26 cellular contexts compared by ENCODE assay signal in genomic region chr11:94759522-94759921, GRCh38. TPM values are rescaled to one million over a fixed set of nuclear protein-coding genes. Genes with fewer than 3 reads are reported as not detected.
DNase-seq lines count a peak whose midpoint lies in the region; ATAC-seq, FAIRE-seq and TF ChIP-seq lines count a peak whose summit lies in the region.
"Had no signal": no experiment of that assay in that cellular context is flagged by ENCODE, and none has a peak within 500 bp of the region (broad histone marks: within the 10 kb centered on the region; RNA-seq: fewer than 3 reads in every experiment).

No MANE protein-coding gene starts in this region.

- peak; percentile 13 for DNase-seq in NCI-H2171 treated with DMSO at 0.1 percent for 48 hours (lab: John Stamatoyannopoulos, UW)
- DNase-seq in NCI-H2171 (lab: John Stamatoyannopoulos, UW) = no peak
- DNase-seq in SK-N-SH = peak; percentile 54
- no peak for DNase-seq in K562 (ENCODE audit: extremely low read depth in 1 of 4, low spot score in 3 of 4)
- no peak for DNase-seq in activated CD4-positive, alpha-beta T cell treated with anti-CD3 and anti-CD28 coated beads for 4 hours
- no peak for DNase-seq in tibial nerve (ENCODE audit: low spot score in 2 of 2)
- DNase-seq: 8988T; ACHN; BE2C; C1 segment of cervical spinal cord; CD4-positive, alpha-beta memory T cell; CD4-positive, CD25-positive, alpha-beta regulatory T cell; CD8-positive, alpha-beta memory T cell; COR-L47; DMS153; DMS53; DMS79; DND-41; EL; GDM1 had no signal

- H3F3A ChIP-seq in SK-N-SH (replicated peaks; ENCODE audit: insufficient read depth) = no peaks in the 10 kb centered on the region

- ATAC-seq in K562 = no peak
- no peak for ATAC-seq in HG03039 (IDR thresholded peaks at IDR 0.05; ENCODE audit: unreplicated experiment)
- ATAC-seq: GM12878 had no signal

- no peaks in the 10 kb centered on the region for H3K79me2 ChIP-seq in SK-N-SH (ENCODE audit: insufficient read depth)
- H3K79me2 ChIP-seq in K562 (ENCODE audit: control insufficient read depth, insufficient read depth, low read length) = no peaks in the 10 kb centered on the region

- no peak overlapping the region for H2AFZ ChIP-seq in SK-N-SH (ENCODE audit: low read depth)
- H2AFZ ChIP-seq in K562 (ENCODE audit: low read depth, low read length) = no peak overlapping the region

- CTCF ChIA-PET in SK-N-SH (lab: Yijun Ruan, JAX) = interaction anchor here (0.7 to 1.5 kb wide), 4 partner anchors 15 to 330 kb away, joined by 3 to 6 read pairs (median 3); no protein-coding TSS in a partner anchor
- CTCF ChIA-PET in K562 (lab: Yijun Ruan, JAX; ENCODE audit: low intra/inter-chr PET ratio) = no interaction called here

- TF ChIP-seq EP300 in SK-N-SH (IDR thresholded peaks at IDR 0.05; ENCODE audit: borderline replicate concordance in 1 of 2, low read depth in 1 of 2, low read length in 1 of 2) (peak in 1 of 2 experiments; percentile 41; a peak in 1 of 4 replicates), K562 (IDR thresholded peaks at IDR 0.05; ENCODE audit: low read length) (no peak), tibial nerve (IDR thresholded peaks at IDR 0.05) (no peak)

- no peaks in the 10 kb centered on the region for H3K9me2 ChIP-seq in SK-N-SH

- no peaks in the 10 kb centered on the region for H3K27me3 ChIP-seq in SK-N-SH (ENCODE audit: insufficient read depth)
- no peaks in the 10 kb centered on the region for H3K27me3 ChIP-seq in K562 (ENCODE audit: control insufficient read depth in 2 of 2, insufficient read depth in 2 of 2, low read length in 2 of 2)
- no peaks in the 10 kb centered on the region for H3K27me3 ChIP-seq in tibial nerve
- H3K27me3 ChIP-seq: BE2C, BLaER1 had no signal

- POLR2A ChIA-PET in SK-N-SH (lab: Yijun Ruan, JAX) = interaction anchor here (0.6 to 0.8 kb wide), 3 partner anchors 8 to 29 kb away, joined by 3 to 4 read pairs (median 4); partner anchors contain the start of gene AMOTL1
- POLR2A ChIA-PET in K562 (lab: Yijun Ruan, JAX) = interaction anchor here (0.7 to 1.1 kb wide), 3 partner anchors 11 to 185 kb away, joined by 3 to 6 read pairs (median 4); no protein-coding TSS in a partner anchor

- H3K4me3 ChIP-seq in SK-N-SH (ENCODE audit: low read depth in 2 of 2, low read length in 1 of 2) = no peak overlapping the region
- no peak overlapping the region for H3K4me3 ChIP-seq in K562
- H3K4me3 ChIP-seq in tibial nerve = no peak overlapping the region
- H3K4me3 ChIP-seq: BLaER1, GM12878 had no signal

- no peaks in the 10 kb centered on the region for H4K20me1 ChIP-seq in SK-N-SH (ENCODE audit: insufficient read depth)
- H4K20me1 ChIP-seq in K562 (replicated peaks; ENCODE audit: control insufficient read depth, insufficient read depth, low read length) = no peaks in the 10 kb centered on the region
- H4K20me1 ChIP-seq: BLaER1 had no signal

- TF ChIP-seq CTCF in SK-N-SH (IDR thresholded peaks at IDR 0.05) = no peak
- TF ChIP-seq CTCF in K562 (IDR thresholded peaks at IDR 0.05 in 2 of 3, conservative IDR thresholded peaks at IDR 0.05 in 1 of 3; ENCODE audit: insufficient read depth in 2 of 3, low read depth in 1 of 3, low read length in 3 of 3) = no peak
- no peak for TF ChIP-seq CTCF in tibial nerve (IDR thresholded peaks at IDR 0.05)

- H3K27ac ChIP-seq in SK-N-SH (ENCODE audit: low read depth in 2 of 2, low read length in 1 of 2) = no peak overlapping the region
- no peak overlapping the region for H3K27ac ChIP-seq in K562 (ENCODE audit: extremely low read depth, low read depth, low read length)
- H3K27ac ChIP-seq in tibial nerve = no peak overlapping the region
- H3K27ac ChIP-seq: BLaER1 had no signal

- intact Hi-C loops in K562 (cut with micrococcal nuclease) = no loop called here

- no peaks in the 10 kb centered on the region for H3K36me3 ChIP-seq in SK-N-SH (replicated peaks in 1 of 2; ENCODE audit: control insufficient read depth in 1 of 2, insufficient read depth in 2 of 2, low read length in 1 of 2)
- no peaks in the 10 kb centered on the region for H3K36me3 ChIP-seq in K562 (ENCODE audit: control insufficient read depth, insufficient read depth, low read length)
- H3K36me3 ChIP-seq in tibial nerve = no peaks in the 10 kb centered on the region
- H3K36me3 ChIP-seq: BE2C, BLaER1 had no signal

- WGBS in SK-N-SH (ENCODE audit: low lambda C conversion rate) = 89% methylated on average over 2 of the region's 2 CpGs
- 65% methylated on average over 2 of the region's 2 CpGs for WGBS in K562 (ENCODE audit: insufficient coverage, low coverage, missing lambda C conversion rate)
- 96 to 97% methylated on average over 2 of the region's 2 CpGs for WGBS in tibial nerve, 2 donors

- H3K4me1 ChIP-seq in SK-N-SH (ENCODE audit: control insufficient read depth in 1 of 2, insufficient read depth in 2 of 2, low read depth in 1 of 2, low read length in 1 of 2) = no peaks in the 10 kb centered on the region; a peak in 3 of 4 replicates
- peaks cover 0 to 18% of the 10 kb centered on the region in 2 experiments; a peak in 3 of 5 replicates for H3K4me1 ChIP-seq in K562 (replicated peaks in 1 of 2; ENCODE audit: control insufficient read depth in 2 of 2, insufficient read depth in 2 of 2, low read length in 2 of 2)
- no peaks in the 10 kb centered on the region for H3K4me1 ChIP-seq in tibial nerve

- no TSS peak for BruUV-seq in K562 (replicated peaks; lab: Mats Ljungman, UMichigan)

- TF ChIP-seq RAD21 in SK-N-SH (IDR thresholded peaks at IDR 0.05; ENCODE audit: low read length) = no peak
- TF ChIP-seq RAD21 in K562 (CRISPR knock-in tag; conservative IDR thresholded peaks at IDR 0.05 in 1 of 2, IDR thresholded peaks at IDR 0.05 in 1 of 2) = no peak

- H3K4me2 ChIP-seq in SK-N-SH = no peak overlapping the region
- no peak overlapping the region for H3K4me2 ChIP-seq in K562 (ENCODE audit: insufficient read depth, low read length)
- H3K4me2 ChIP-seq: BLaER1 had no signal

- FAIRE-seq in K562 (lab: Jason Lieb, UNC) = no peak
- FAIRE-seq: A204.1, GM12892, GM18507 had no signal

- H3K9me3 ChIP-seq in SK-N-SH (no peaks in the 10 kb centered on the region), K562 (replicated peaks; ENCODE audit: control insufficient read depth, insufficient read depth, low read depth, low read length) (no peaks in the 10 kb centered on the region), tibial nerve (no peaks in the 10 kb centered on the region)
- H3K9me3 ChIP-seq: BE2C, BLaER1 had no signal

- H3K9me1 ChIP-seq in K562 (ENCODE audit: control insufficient read depth, insufficient read depth, low read length) = no peaks in the 10 kb centered on the region

- TF ChIP-seq POLR2A in K562 (conservative IDR thresholded peaks at IDR 0.05) = no peak
- TF ChIP-seq POLR2A in tibial nerve (IDR thresholded peaks at IDR 0.05) = no peak

- H3K9ac ChIP-seq in SK-N-SH (no peak overlapping the region), K562 (ENCODE audit: insufficient read depth in 1 of 2, low read depth in 2 of 2, low read length in 2 of 2) (no peak overlapping the region)
- H3K9ac ChIP-seq: BLaER1 had no signal

- in situ Hi-C loops in K562 (cut with MboI) = no loop called here

RNA-seq across cellular contexts. Expression of gene AMOTL1, which starts 8.6 kb away (rescaled TPM):
- polyA plus RNA-seq in SK-N-SH (2012; rRNA removed) (10.7 and 11.7 TPM in 2 replicates), K562 (2011; rRNA removed) (2.5 and 16.7 TPM in 2 replicates), K562 (2014; fragmentation: Illumina TruSeq; extraction: Trizol) (18.7 and 18.8 TPM in 2 replicates), K562 (2014; fragmentation: Nextera tagmentation; extraction: Ambion mirVana) (1 to 10 TPM; 4.0 to 4.7 TPM), K562 (2014; rRNA removed) (12.6 and 13.3 TPM in 2 replicates)
- polyA plus RNA-seq in SK-N-SH (2012; cell fraction: cytosol; rRNA removed) = 8.5 and 11.1 TPM in 2 replicates
- 8.1 and 12.3 TPM in 2 replicates for polyA plus RNA-seq in SK-N-SH (2012; cell fraction: nucleus; rRNA removed)
- total RNA-seq in K562 (2011; cell fraction: chromatin; rRNA removed; ENCODE audit: low replicate concordance) = 33.3 and 42.6 TPM in 2 replicates
- 17.8 and 18.0 TPM in 2 replicates for total RNA-seq in K562 (2011; cell fraction: nucleolus; rRNA removed)
- 26.3 and 39.2 TPM in 2 replicates for total RNA-seq in K562 (2011; cell fraction: nucleoplasm; rRNA removed)
- total RNA-seq in K562 (2014; rRNA removed) (20.9 and 22.1 TPM in 2 replicates), K562 (2014; rRNA removed; fragmentation: Illumina TruSeq; extraction: Trizol) (14.0 and 14.4 TPM in 2 replicates), K562 (2015; rRNA removed; fragmentation: Illumina TruSeq; extraction: Trizol) (12.8 and 12.9 TPM in 2 replicates), K562 (2021) (29.9 and 35.4 TPM in 2 replicates), tibial nerve (10 to 100 TPM; 46.5 to 58.0 (median 51.9) TPM)
- 2.0 and 12.2 TPM in 2 replicates for polyA plus RNA-seq in K562 (2011; cell fraction: cytosol; rRNA removed)
- 3.0 and 21.5 TPM in 2 replicates for polyA plus RNA-seq in K562 (2011; cell fraction: nucleus; rRNA removed)
- 17.9 and 23.2 TPM in 2 replicates for polyA plus RNA-seq in K562 (2012)
- 5.5 and 37.5 TPM in 2 replicates for polyA minus RNA-seq in K562 (2011; rRNA and poly(A)+ RNA removed)
- 3.5 and 21.8 TPM in 2 replicates for polyA minus RNA-seq in K562 (2011; cell fraction: cytosol; rRNA and poly(A)+ RNA removed)
- 3.9 and 17.8 TPM in 2 replicates for polyA minus RNA-seq in K562 (2011; cell fraction: nucleus; rRNA and poly(A)+ RNA removed)

Comparison
In these comparisons a context has a peak if more than half of its experiments do, and no peak if none do; other contexts are left out.
1. DNase-seq: peak in NCI-H2171 treated with DMSO at 0.1 percent for 48 hours (single experiment) and SK-N-SH (single experiment); none in NCI-H2171 (single experiment), K562 (0 of 4), activated CD4-positive, alpha-beta T cell treated with anti-CD3 and anti-CD28 coated beads for 4 hours (0 of 2) and tibial nerve (0 of 2).